Comparison of ENCODE assay signal across 8 cellular contexts in the genomic region with DNA sequence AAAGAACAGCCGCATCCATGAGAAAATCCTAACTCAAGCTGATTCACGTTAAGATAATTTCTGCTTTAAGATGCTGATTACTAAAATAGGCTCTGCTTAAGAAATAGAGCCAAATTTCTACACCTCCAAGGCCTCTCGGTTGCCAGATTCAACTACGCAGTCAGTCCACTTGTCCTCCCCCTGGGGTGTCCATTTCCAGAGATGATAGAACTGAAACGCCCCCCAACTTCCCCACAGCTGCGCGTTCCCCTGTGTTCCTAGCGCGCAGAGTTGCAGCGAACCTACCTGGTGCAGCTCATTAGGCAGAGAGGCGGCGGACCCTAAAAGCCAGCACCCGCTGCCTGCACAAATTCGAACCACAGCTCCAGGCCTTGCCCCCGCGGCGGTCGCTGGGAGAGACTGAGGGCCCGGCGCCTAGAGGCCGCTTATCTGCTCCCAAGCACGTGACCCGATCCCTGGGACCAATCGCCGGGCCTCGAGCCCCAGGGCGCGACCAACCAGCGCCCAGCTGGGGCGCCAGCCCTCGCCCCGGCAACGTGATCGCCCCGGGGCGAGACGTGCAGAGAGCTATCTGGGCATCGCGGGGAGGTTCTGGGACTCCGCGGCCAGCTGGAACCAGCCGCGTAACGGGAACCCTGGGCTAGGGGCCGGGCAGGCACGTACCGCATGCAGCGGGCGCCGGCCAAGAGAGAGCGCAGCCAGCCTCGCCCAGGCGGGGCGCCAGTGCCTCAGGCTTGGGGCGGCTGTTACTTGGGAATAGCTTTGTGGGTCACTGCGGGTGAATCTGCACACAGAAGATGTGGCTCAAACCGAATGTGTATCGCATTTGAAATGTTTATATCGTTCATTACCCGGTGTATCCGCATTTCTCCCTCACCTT. TPM values are rescaled to one million over a fixed set of nuclear protein-coding genes. Genes with fewer than 3 reads are reported as not detected.
DNase-seq lines count a peak whose midpoint lies in the region; ATAC-seq and TF ChIP-seq lines count a peak whose summit lies in the region.

PPP1R3C (minus strand) TSS at position 401 of the 880 bp plus-strand sequence; CDS start at position 299, 102 bp downstream.

- WGBS in psoas muscle, 3 donors: 0 to 2% (median 0%) methylated on average over 54 to 61 of the region's 61 CpGs

- intact Hi-C loops in psoas muscle (cut with DNase I): loop anchor here (2.0 to 10.0 kb wide), 2 partner anchors 44 to 218 kb away; partner anchors contain the start of gene HECTD2 (in 1 of the 2)

- H3K4me1 Mint-ChIP-seq in IgD-negative memory B cell (peaks cover 0 to 9% (median 4%) of the 10 kb centered on the region in 3 donors), brain (peaks cover 65% of the 10 kb centered on the region)

- DNase-seq in COR-L47 (lab: John Stamatoyannopoulos, UW): peak; percentile 89
- DNase-seq in T follicular helper cell (ENCODE audit: low read depth): peak; percentile 6
- peak; percentile 37 to 96 (median 87) for DNase-seq in hypothalamus (lab: John Stamatoyannopoulos, UW)
- DNase-seq in psoas muscle: peak; percentile 92 to 97

- peak within 1 kb of the TSS in 1 of 3 donors; percentile 36 for H3K27ac Mint-ChIP-seq in IgD-negative memory B cell
- H3K27ac Mint-ChIP-seq in brain: peak within 1 kb of the TSS; percentile 89 to 98 (median 94)

- no peaks in the 10 kb centered on the region for H3K9me3 Mint-ChIP-seq in IgD-negative memory B cell
- H3K9me3 Mint-ChIP-seq in brain: peaks cover 0 to 28% (median 12%) of the 10 kb centered on the region in 5 experiments

- H3K9me3 ChIP-seq in psoas muscle: no peaks in the 10 kb centered on the region

- peaks cover 0 to 29% of the 10 kb centered on the region in 2 donors for H3K36me3 ChIP-seq in psoas muscle (ENCODE audit: insufficient read depth in 1 of 2, low read depth in 1 of 2)

- peak within 1 kb of the TSS; percentile 92 for H3K27ac ChIP-seq in psoas muscle

- H3K4me1 ChIP-seq in psoas muscle: peaks cover 7% of the 10 kb centered on the region

- ATAC-seq in GM21423 (IDR thresholded peaks at IDR 0.05; ENCODE audit: unreplicated experiment) (peak; percentile 77), psoas muscle (peak; percentile 84 to 96 (median 88)), GM18519 (IDR thresholded peaks at IDR 0.05; ENCODE audit: low FRiP score, unreplicated experiment) (no peak)

- H3K27me3 Mint-ChIP-seq in IgD-negative memory B cell: peaks cover 19% of the 10 kb centered on the region
- H3K27me3 Mint-ChIP-seq in brain: peaks cover 7% of the 10 kb centered on the region

- H3K36me3 Mint-ChIP-seq in IgD-negative memory B cell (peaks cover 2% of the 10 kb centered on the region), brain (peaks cover 35% of the 10 kb centered on the region)

- H3K4me3 Mint-ChIP-seq in IgD-negative memory B cell: peak within 1 kb of the TSS; percentile 28 to 83 (median 53)
- H3K4me3 Mint-ChIP-seq in brain: peak within 1 kb of the TSS; percentile 88 to 96 (median 91)

- peak within 1 kb of the TSS; percentile 70 for H3K4me3 ChIP-seq in psoas muscle

- no peaks in the 10 kb centered on the region for H3K27me3 ChIP-seq in psoas muscle (ENCODE audit: insufficient read depth in 3 of 3, low read length in 2 of 3)

- peak in 1 of 2 experiments; percentile 35 for TF ChIP-seq CTCF in brain (conservative IDR thresholded peaks at IDR 0.05)
- TF ChIP-seq CTCF in psoas muscle (IDR thresholded peaks at IDR 0.05): peak; percentile 30

RNA-seq across cellular contexts. Expression of gene PPP1R3C, which starts in this region (rescaled TPM):
- polyA plus RNA-seq in IgD-negative memory B cell (not detected), brain (ENCODE audit: insufficient read depth, low read depth, low replicate concordance) (8.7 TPM), psoas muscle (100 to 1,000 TPM in 1 of 3 donors, 10 to 100 TPM in 2; 38.5 to 111 (median 59.1) TPM)
- 100 to 1,000 TPM in 3 of 4 donors, 10 to 100 TPM in 1; 89.6 to 359 (median 280) TPM for total RNA-seq in psoas muscle

Comparison
In these comparisons a context has a peak if more than half of its experiments do, and no peak if none do; other contexts are left out.
1. DNase-seq: peak in every context shown above with its lines; median percentile 94 in psoas muscle; 89 in COR-L47; 87 in hypothalamus; 6 in T follicular helper cell.